ENCODE assay signal across 13 cellular contexts in the genomic region with DNA sequence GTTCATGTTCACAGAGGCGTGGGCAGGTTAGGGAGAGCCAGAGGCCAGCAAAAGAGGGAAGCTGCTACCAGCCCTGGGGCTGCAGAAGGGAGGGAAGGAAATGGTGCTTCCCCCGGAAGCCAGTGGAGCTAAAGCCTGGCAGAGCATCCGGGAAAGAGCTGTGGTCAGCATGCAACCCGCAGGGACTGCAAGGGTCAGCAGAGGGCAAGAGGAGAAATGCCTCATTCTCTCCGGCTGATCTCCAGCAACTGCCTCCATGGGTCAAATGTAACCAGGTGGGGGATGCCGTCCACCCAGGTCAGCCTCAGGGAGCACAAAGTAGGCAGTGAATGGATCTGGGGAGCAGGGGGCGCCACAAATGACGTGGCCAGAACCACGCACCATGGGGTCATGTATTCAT. TPM values are rescaled to one million over a fixed set of nuclear protein-coding genes. Genes with fewer than 3 reads are reported as not detected.
DNase-seq lines count a peak whose midpoint lies in the region; ATAC-seq and TF ChIP-seq lines count a peak whose summit lies in the region.
"Had no signal": no experiment of that assay in that cellular context is flagged by ENCODE, and none has a peak within 500 bp of the region (broad histone marks: within the 10 kb centered on the region; RNA-seq: fewer than 3 reads in every experiment).

No MANE protein-coding gene starts in this region.

- TF ChIP-seq POLR2A in IMR-90 (IDR thresholded peaks at IDR 0.05; ENCODE audit: low read depth, low read length) = no peak

- H4K8ac ChIP-seq in IMR-90 (ENCODE audit: low read depth in 2 of 2, low read length in 2 of 2) = no peak overlapping the region

- CTCF ChIA-PET in IMR-90 (lab: Yijun Ruan, JAX) = interaction anchor here (0.5 kb wide), 1 partner anchor 239 kb away, joined by 3 read pairs; no protein-coding TSS in a partner anchor

- intact Hi-C loops in IMR-90 (cut with micrococcal nuclease) = loop anchor here (5.0 kb wide), 1 partner anchor 673 kb away; no protein-coding TSS in a partner anchor

- no peak overlapping the region for H3K18ac ChIP-seq in IMR-90 (ENCODE audit: low read depth, low read length)

- H3K27ac Mint-ChIP-seq in activated T-helper 17 cell treated with anti-CD3 and anti-CD28 coated beads, Interleukin-2, amount 50 U/mL, for 72 hours = no peak overlapping the region
- H3K27ac Mint-ChIP-seq: nephron progenitor cell; stimulated activated naive CD8-positive, alpha-beta T cell treated with anti-CD3 and anti-CD28 coated beads, Interleukin-15, amount 100 ng/mL, for 72 hours had no signal

- dilution Hi-C loops in IMR-90 (cut with HindIII; ENCODE audit: low sequenced_read_pairs, unreplicated experiment) = no loop called here

- TF ChIP-seq RAD21 in IMR-90 (IDR thresholded peaks at IDR 0.05; ENCODE audit: low read length) = no peak

- H4K20me1 ChIP-seq in IMR-90 (ENCODE audit: insufficient read depth, low read length) = peaks cover 3% of the 10 kb centered on the region

- in situ Hi-C loops in IMR-90 (cut with MboI; ENCODE audit: low sequenced_read_pairs) = no loop called here

- H3K36me3 ChIP-seq in IMR-90 (ENCODE audit: control insufficient read depth, insufficient read depth, low read length) = no peaks in the 10 kb centered on the region; the same call in 1 of the 2 replicates

- BruUV-seq in IMR-90 (replicated peaks; lab: Mats Ljungman, UMichigan) = no TSS peak

- H3K27me3 ChIP-seq in IMR-90 (ENCODE audit: control insufficient read depth, insufficient read depth, low read length) = no peaks in the 10 kb centered on the region; the same call in 1 of the 2 replicates

- no peaks in the 10 kb centered on the region for H3K27me3 Mint-ChIP-seq in activated T-helper 17 cell treated with anti-CD3 and anti-CD28 coated beads, Interleukin-2, amount 50 U/mL, for 72 hours
- H3K27me3 Mint-ChIP-seq: stimulated activated naive CD8-positive, alpha-beta T cell treated with anti-CD3 and anti-CD28 coated beads, Interleukin-15, amount 100 ng/mL, for 72 hours had no signal

- no peaks in the 10 kb centered on the region for H3K9me3 ChIP-seq in IMR-90 (ENCODE audit: control insufficient read depth, insufficient read depth, low read length)

- no peak overlapping the region for H2BK5ac ChIP-seq in IMR-90 (ENCODE audit: low read depth, low read length, poor library complexity, severe bottlenecking)

- peak overlapping the region; percentile 58 for H2AFZ ChIP-seq in IMR-90 (replicated peaks; ENCODE audit: low read length, poor library complexity)

- ATAC-seq in IMR-90 (ENCODE audit: low read depth) (no peak), HG03520 (IDR thresholded peaks at IDR 0.05; ENCODE audit: unreplicated experiment) (no peak)
- ATAC-seq in activated T-helper 17 cell treated with anti-CD3 and anti-CD28 coated beads, Interleukin-2, amount 50 U/mL, for 72 hours (replicated peaks) = no peak

- POLR2A ChIA-PET in IMR-90 (lab: Charles Lee; ENCODE audit: unreplicated experiment) = no interaction called here

- no peak for TF ChIP-seq CTCF in C4-2B (conservative IDR thresholded peaks at IDR 0.05)
- no peak for TF ChIP-seq CTCF in IMR-90 (conservative IDR thresholded peaks at IDR 0.05; ENCODE audit: low read depth, low read length)

- peaks cover 26% of the 10 kb centered on the region for H3K4me1 Mint-ChIP-seq in activated T-helper 17 cell treated with anti-CD3 and anti-CD28 coated beads, Interleukin-2, amount 50 U/mL, for 72 hours

- H2BK15ac ChIP-seq in IMR-90 (ENCODE audit: low read depth, low read length) = no peak overlapping the region

- H2BK20ac ChIP-seq in IMR-90 (ENCODE audit: low read depth, low read length) = no peak overlapping the region

- 50% methylated on average over 5 of the region's 9 CpGs; no CpG with 5 or more reads in 1 of the 2 experiments for WGBS in IMR-90 (ENCODE audit: extremely low coverage in 2 of 2, insufficient read length in 1 of 2), 2 experiments

- H3K79me1 ChIP-seq in IMR-90 (ENCODE audit: low read depth in 1 of 2, low read length in 2 of 2) = peaks cover 3 to 7% of the 10 kb centered on the region in 2 experiments; a peak in 2 of 4 replicates

- H3K4ac ChIP-seq in IMR-90 (ENCODE audit: low read depth, low read length) = no peak overlapping the region

- peak overlapping the region; percentile 32 for H3K4me3 Mint-ChIP-seq in activated T-helper 17 cell treated with anti-CD3 and anti-CD28 coated beads, Interleukin-2, amount 50 U/mL, for 72 hours
- H3K4me3 Mint-ChIP-seq: nephron progenitor cell had no signal

- no peak overlapping the region for H4K91ac ChIP-seq in IMR-90 (ENCODE audit: insufficient read depth, low read depth, low read length)

- H3K4me2 ChIP-seq in IMR-90 (ENCODE audit: low read depth, low read length) = no peak overlapping the region

- no peak overlapping the region for H3K23ac ChIP-seq in IMR-90 (ENCODE audit: low read depth, low read length)

- H2AK9ac ChIP-seq in IMR-90 (replicated peaks; ENCODE audit: low read depth, low read length, poor library complexity) = no peak overlapping the region

- H3K4me1 ChIP-seq in IMR-90 (ENCODE audit: control insufficient read depth, insufficient read depth, low read length) = peaks cover 24% of the 10 kb centered on the region

- H3K27ac ChIP-seq in C4-2B (peak overlapping the region; percentile 94), IMR-90 (ENCODE audit: insufficient read depth, low read length) (no peak overlapping the region)

- H2BK120ac ChIP-seq in IMR-90 (ENCODE audit: low read depth, low read length) = no peak overlapping the region

- H4K5ac ChIP-seq in IMR-90 (ENCODE audit: low read depth, low read length) = no peak overlapping the region

- H3K4me3 ChIP-seq in IMR-90 (ENCODE audit: insufficient read depth, low read depth, low read length) = no peak overlapping the region

- H3K9me3 Mint-ChIP-seq in activated T-helper 17 cell treated with anti-CD3 and anti-CD28 coated beads, Interleukin-2, amount 50 U/mL, for 72 hours = no peaks in the 10 kb centered on the region
- H3K9me3 Mint-ChIP-seq: nephron progenitor cell; stimulated activated naive CD8-positive, alpha-beta T cell treated with anti-CD3 and anti-CD28 coated beads, Interleukin-15, amount 100 ng/mL, for 72 hours had no signal

- no peaks in the 10 kb centered on the region for H3K9me1 ChIP-seq in IMR-90 (ENCODE audit: insufficient read depth, low read length)

- no peak overlapping the region for H3K9ac ChIP-seq in IMR-90 (ENCODE audit: low read depth, low read length)

- no peak for DNase-seq in IMR-90
- DNase-seq in medulla oblongata (ENCODE audit: extremely low spot score) = peak; percentile 76
- DNase-seq in stimulated activated naive CD4-positive, alpha-beta T cell treated with Interleukin-2 at 50 U/mL for 16 hours (lab: John Stamatoyannopoulos, UW) = no peak
- no peak for DNase-seq in NCI-H1694 treated with DMSO at 0.1 percent for 48 hours (lab: John Stamatoyannopoulos, UW)
- DNase-seq in NCI-H510A treated with DMSO at 0.1 percent for 48 hours (lab: John Stamatoyannopoulos, UW) = no peak
- DNase-seq: activated CD4-positive, alpha-beta T cell treated with anti-CD3 and anti-CD28 coated beads, Interleukin-2, amount 50 U/mL, for 1 hour; NCI-H2107; nephron progenitor cell; stimulated activated CD4-positive, alpha-beta T cell treated with anti-CD3 and anti-CD28 coated beads, Interleukin-1b, Interleukin-23, amount 100 ng/mL, for 48 hours; stimulated activated naive CD8-positive, alpha-beta T cell treated with anti-CD3 and anti-CD28 coated beads, Interleukin-15, amount 100 ng/mL, for 72 hours had no signal

- no peaks in the 10 kb centered on the region for H3K36me3 Mint-ChIP-seq in activated T-helper 17 cell treated with anti-CD3 and anti-CD28 coated beads, Interleukin-2, amount 50 U/mL, for 72 hours (ENCODE audit: low read depth)

- H3K14ac ChIP-seq in IMR-90 (replicated peaks; ENCODE audit: low read depth, low read length) = no peak overlapping the region

- H3K56ac ChIP-seq in IMR-90 (ENCODE audit: extremely low read depth, insufficient read depth, low read length) = no peak overlapping the region

- no peak overlapping the region for H2AK5ac ChIP-seq in IMR-90 (ENCODE audit: low read depth, low read length)

TF ChIP-seq in IMR-90, 13 proteins besides CTCF, POLR2A, EP300 and RAD21:
- TF ChIP-seq SMC3 (IDR thresholded peaks at IDR 0.05; ENCODE audit: low read depth, low read length) (no peak), MAZ (IDR thresholded peaks at IDR 0.05; ENCODE audit: borderline replicate concordance, low read depth, low read length) (no peak), BHLHE40 (IDR thresholded peaks at IDR 0.05; ENCODE audit: low read depth, low read length) (no peak)
TF ChIP-seq in IMR-90: peak in this region for 0.

RNA-seq across cellular contexts. Expression of gene PRR5, which starts 36.9 kb away (rescaled TPM):
- total RNA-seq in IMR-90 (2012; rRNA removed) = 7.5 and 8.1 TPM in 2 replicates
- 23.1 and 24.3 TPM in 2 replicates for polyA plus RNA-seq in IMR-90 (2012; rRNA removed)
- 17.7 and 39.4 TPM in 2 replicates for polyA plus RNA-seq in IMR-90 (2012; cell fraction: cytosol; rRNA removed)
- polyA plus RNA-seq in IMR-90 (2012; cell fraction: nucleus; rRNA removed; ENCODE audit: low replicate concordance) = 39.7 and 77.7 TPM in 2 replicates
- total RNA-seq in activated T-helper 17 cell treated with anti-CD3 and anti-CD28 coated beads, Interleukin-2, amount 50 U/mL, for 72 hours = 10 to 100 TPM; 15.1 to 19.9 TPM
